ENCODE assay signal across 15 cellular contexts in genomic region chr5:176441921-176442323, GRCh38. TPM values are rescaled to one million over a fixed set of nuclear protein-coding genes. Genes with fewer than 3 reads are reported as not detected.
DNase-seq lines count a peak whose midpoint lies in the region; ATAC-seq, FAIRE-seq and TF ChIP-seq lines count a peak whose summit lies in the region.
"Had no signal": no experiment of that assay in that cellular context is flagged by ENCODE, and none has a peak within 500 bp of the region (broad histone marks: within the 10 kb centered on the region; RNA-seq: fewer than 3 reads in every experiment).

No MANE protein-coding gene starts in this region.

- peak overlapping the region; percentile 67 for H3K27ac ChIP-seq in HepG2 (ENCODE audit: extremely low read length, insufficient read depth, low read length)
- H3K27ac ChIP-seq: colonic mucosa had no signal

- H3K36me3 ChIP-seq in bronchial epithelial cell (ENCODE audit: control insufficient read depth, insufficient read depth, low read length) = no peaks in the 10 kb centered on the region
- H3K36me3 ChIP-seq in HepG2 (replicated peaks in 1 of 2; ENCODE audit: control insufficient read depth in 1 of 2, insufficient read depth in 2 of 2, low read length in 2 of 2) = no peaks in the 10 kb centered on the region
- H3K36me3 ChIP-seq: colonic mucosa, HAP-1 had no signal

- no peaks in the 10 kb centered on the region for H3K9me3 ChIP-seq in HepG2 (ENCODE audit: low read length)
- H3K9me3 ChIP-seq: colonic mucosa, HAP-1 had no signal

- peak overlapping the region; percentile 90 for H2AFZ ChIP-seq in HepG2 (ENCODE audit: low read length)

- H3K4me1 ChIP-seq in HepG2 (ENCODE audit: insufficient read depth, low read length) = peaks cover 67% of the 10 kb centered on the region
- H3K4me1 ChIP-seq: colonic mucosa had no signal

- H3K79me2 ChIP-seq in HepG2 (ENCODE audit: insufficient read depth, low read length) = no peaks in the 10 kb centered on the region

- 0% methylated on average over 3 of the region's 5 CpGs for WGBS in HepG2 (ENCODE audit: low lambda C conversion rate)

- FAIRE-seq in bronchial epithelial cell (lab: Jason Lieb, UNC) = no peak
- FAIRE-seq in HepG2 (lab: Jason Lieb, UNC) = peak; percentile 43
- FAIRE-seq: GM12878 had no signal

- CTCF ChIA-PET in HepG2 (lab: Yijun Ruan, JAX; ENCODE audit: low intra/inter-chr PET ratio, low total read pairs) = no interaction called here

- H3K9ac ChIP-seq in HepG2 (ENCODE audit: insufficient read depth, low read depth, low read length) = peak overlapping the region; percentile 42

- TF ChIP-seq CTCF in bronchial epithelial cell (IDR thresholded peaks at IDR 0.05; ENCODE audit: insufficient read depth, low read length, severe bottlenecking) (no peak), HepG2 (CRISPR knock-in tag; IDR thresholded peaks at IDR 0.05) (no peak)

- no peaks in the 10 kb centered on the region for H4K20me1 ChIP-seq in HepG2 (ENCODE audit: insufficient read depth, low read length)

- no peak for TF ChIP-seq RAD21 in HepG2 (CRISPR knock-in tag; IDR thresholded peaks at IDR 0.05)

- TF ChIP-seq EP300 in HepG2 (IDR thresholded peaks at IDR 0.05; ENCODE audit: low read depth in 2 of 2, low read length in 2 of 2) = 0 out of 4 replicates have a peak, but pooled peaks of 1 of the 2 experiments have one; percentile 14
- no peak for TF ChIP-seq EP300 in HepG2 (CRISPR knock-in tag; IDR thresholded peaks at IDR 0.05; ENCODE audit: borderline replicate concordance)

- POLR2A ChIA-PET in HepG2 (lab: Yijun Ruan, JAX) = interaction anchor here (1.3 to 1.4 kb wide), 2 partner anchors 96 to 107 kb away, joined by 5 read pairs; partner anchors contain the start of gene CDHR2

- H3K27me3 ChIP-seq in bronchial epithelial cell (ENCODE audit: control insufficient read depth, insufficient read depth, low read length) (no peaks in the 10 kb centered on the region), HepG2 (ENCODE audit: control insufficient read depth in 1 of 2, insufficient read depth in 2 of 2, low read length in 2 of 2) (no peaks in the 10 kb centered on the region)
- H3K27me3 ChIP-seq: colonic mucosa had no signal

- H3K4me3 ChIP-seq in bronchial epithelial cell (ENCODE audit: low read depth, low read length) = no peak overlapping the region
- H3K4me3 ChIP-seq in HepG2 (replicated peaks in 1 of 3; ENCODE audit: insufficient read depth in 1 of 3, low read depth in 2 of 3, low read length in 3 of 3) = peak overlapping the region; percentile 29 to 59 (median 34); a peak in 5 of 6 replicates
- H3K4me3 ChIP-seq: colonic mucosa, GM12878, HAP-1 had no signal

- intact Hi-C loops in HepG2 (cut with micrococcal nuclease; ENCODE audit: unreplicated experiment) = no loop called here

- no TSS peak for BruUV-seq in HepG2 (replicated peaks; lab: Mats Ljungman, UMichigan)

- TF ChIP-seq POLR2A in HepG2 (IDR thresholded peaks at IDR 0.05; ENCODE audit: insufficient read depth in 1 of 2, low read depth in 2 of 2, low read length in 2 of 2) = no peak

- in situ Hi-C loops in HepG2 (cut with HindIII; ENCODE audit: extremely low pct_ligation_motif_present, low pct_unique_long_range_greater_than_20kb) = loop anchor here (25.0 kb wide), 1 partner anchor 580 kb away; the partner anchor contains the start of gene CPLX2

- H3K4me2 ChIP-seq in HepG2 (ENCODE audit: low read depth, low read length) = peak overlapping the region; percentile 89

- DNase-seq in H4 (ENCODE audit: low spot score) = peak; percentile 34
- peak; percentile 54 for DNase-seq in NCI-H226
- DNase-seq in bronchial epithelial cell (ENCODE audit: low read depth) = peak; percentile 75
- peak; percentile 40 for DNase-seq in HepG2 (ENCODE audit: low spot score)
- no peak for DNase-seq in activated gamma-delta T cell treated with Interleukin-2 at 50 U/mL for 16 hours
- DNase-seq in NCI-H2107 (lab: John Stamatoyannopoulos, UW) = no peak
- no peak for DNase-seq in GF-D8 (lab: John Stamatoyannopoulos, UW)
- DNase-seq: activated CD4-positive, alpha-beta memory T cell treated with anti-CD3 and anti-CD28 coated beads, Interleukin-2, amount 10 ng/mL, durations not matched to agents 7 days and 5 days; colonic mucosa; NCI-H526; stimulated activated CD4-positive, alpha-beta T cell treated with anti-CD3 and anti-CD28 coated beads, Interleukin-4, amount 100 ng/mL, for 24 hours had no signal

- ATAC-seq in HepG2 (peak; percentile 35), HG03460 (IDR thresholded peaks at IDR 0.05; ENCODE audit: unreplicated experiment) (no peak)
- ATAC-seq: activated naive CD4-positive, alpha-beta T cell treated with anti-CD3 and anti-CD28 coated beads, Interleukin-2, amount 50 U/mL, for 72 hours; GM12878 had no signal

RNA-seq across cellular contexts. Expression of gene FAF2, which starts 6.3 kb away (rescaled TPM):
- 59.3 and 64.6 TPM in 2 replicates for total RNA-seq in H4 (2014; rRNA removed; shearing (Covaris generic))
- total RNA-seq in bronchial epithelial cell (34.8 and 46.9 TPM in 2 replicates), HepG2 (2016; rRNA removed; fragmentation: Illumina TruSeq; extraction: Trizol) (21.5 and 34.3 TPM in 2 replicates)
- 5.1 and 5.2 TPM in 2 replicates for total RNA-seq in HepG2 (2016; cell fraction: cytosol; rRNA removed; fragmentation: Illumina TruSeq; extraction: Trizol; ENCODE audit: low read depth)
- total RNA-seq in HepG2 (2016; cell fraction: insoluble cytoplasmic fraction; rRNA removed; fragmentation: Illumina TruSeq; extraction: Trizol) = 19.8 and 32.7 TPM in 2 replicates
- 11.2 and 15.4 TPM in 2 replicates for total RNA-seq in HepG2 (2016; cell fraction: membrane; rRNA removed; fragmentation: Illumina TruSeq; extraction: Trizol)
- total RNA-seq in HepG2 (2016; cell fraction: nucleus; rRNA removed; fragmentation: Illumina TruSeq; extraction: Trizol) = 39.6 and 43.8 TPM in 2 replicates
- polyA plus RNA-seq in HepG2 (2011; rRNA removed) = 24.6 and 27.8 TPM in 2 replicates
- 16.5 and 25.1 TPM in 2 replicates for polyA plus RNA-seq in HepG2 (2011; cell fraction: cytosol; rRNA removed)
- 19.3 and 19.4 TPM in 2 replicates for polyA plus RNA-seq in HepG2 (2011; cell fraction: nucleus; rRNA removed)
- 21.3 and 21.7 TPM in 2 replicates for polyA plus RNA-seq in HepG2 (2012)
- polyA plus RNA-seq in HepG2 (2016; cell fraction: cytosol; fragmentation: Illumina TruSeq; extraction: Trizol; ENCODE audit: low read depth) = 1.8 and 2.0 TPM in 2 replicates
- polyA plus RNA-seq in HepG2 (2016; cell fraction: insoluble cytoplasmic fraction; fragmentation: Illumina TruSeq; extraction: Trizol; ENCODE audit: low read depth) = 15.5 and 15.8 TPM in 2 replicates
- 5.3 and 5.5 TPM in 2 replicates for polyA plus RNA-seq in HepG2 (2016; cell fraction: membrane; fragmentation: Illumina TruSeq; extraction: Trizol; ENCODE audit: low read depth)
- polyA plus RNA-seq in HepG2 (2016; cell fraction: nucleus; fragmentation: Illumina TruSeq; extraction: Trizol; ENCODE audit: insufficient read depth, low read depth) = 54.2 and 59.0 TPM in 2 replicates
- 38.0 and 49.2 TPM in 2 replicates for polyA minus RNA-seq in HepG2 (2011; rRNA and poly(A)+ RNA removed; ENCODE audit: low replicate concordance)
- 20.9 and 25.3 TPM in 2 replicates for polyA minus RNA-seq in HepG2 (2011; cell fraction: cytosol; rRNA and poly(A)+ RNA removed)
- 29.5 and 36.7 TPM in 2 replicates for polyA minus RNA-seq in HepG2 (2011; cell fraction: nucleus; rRNA and poly(A)+ RNA removed)

RNA-seq across cellular contexts. Expression of gene CLTB, which starts 25.6 kb away (rescaled TPM):
- 80.4 and 81.9 TPM in 2 replicates for total RNA-seq in H4 (2014; rRNA removed; shearing (Covaris generic))
- total RNA-seq in bronchial epithelial cell (241 and 381 TPM in 2 replicates), HepG2 (2016; rRNA removed; fragmentation: Illumina TruSeq; extraction: Trizol) (30.7 and 33.8 TPM in 2 replicates)
- 29.6 and 37.0 TPM in 2 replicates for total RNA-seq in HepG2 (2016; cell fraction: cytosol; rRNA removed; fragmentation: Illumina TruSeq; extraction: Trizol; ENCODE audit: low read depth)
- 31.5 and 34.4 TPM in 2 replicates for total RNA-seq in HepG2 (2016; cell fraction: insoluble cytoplasmic fraction; rRNA removed; fragmentation: Illumina TruSeq; extraction: Trizol)
- total RNA-seq in HepG2 (2016; cell fraction: membrane; rRNA removed; fragmentation: Illumina TruSeq; extraction: Trizol) = 33.2 and 41.2 TPM in 2 replicates
- 15.1 and 15.7 TPM in 2 replicates for total RNA-seq in HepG2 (2016; cell fraction: nucleus; rRNA removed; fragmentation: Illumina TruSeq; extraction: Trizol)
- polyA plus RNA-seq in HepG2 (2011; rRNA removed) = 23.3 and 24.8 TPM in 2 replicates
- polyA plus RNA-seq in HepG2 (2011; cell fraction: cytosol; rRNA removed) = 27.1 and 35.6 TPM in 2 replicates
- 29.2 and 30.5 TPM in 2 replicates for polyA plus RNA-seq in HepG2 (2011; cell fraction: nucleus; rRNA removed)
- polyA plus RNA-seq in HepG2 (2012) = 14.8 and 24.0 TPM in 2 replicates
- 31.8 and 36.4 TPM in 2 replicates for polyA plus RNA-seq in HepG2 (2016; cell fraction: cytosol; fragmentation: Illumina TruSeq; extraction: Trizol; ENCODE audit: low read depth)
- polyA plus RNA-seq in HepG2 (2016; cell fraction: insoluble cytoplasmic fraction; fragmentation: Illumina TruSeq; extraction: Trizol; ENCODE audit: low read depth) = 30.6 and 31.4 TPM in 2 replicates
- 32.7 and 36.2 TPM in 2 replicates for polyA plus RNA-seq in HepG2 (2016; cell fraction: membrane; fragmentation: Illumina TruSeq; extraction: Trizol; ENCODE audit: low read depth)
- polyA plus RNA-seq in HepG2 (2016; cell fraction: nucleus; fragmentation: Illumina TruSeq; extraction: Trizol; ENCODE audit: insufficient read depth, low read depth) = 28.4 and 29.1 TPM in 2 replicates
- polyA minus RNA-seq in HepG2 (2011; rRNA and poly(A)+ RNA removed; ENCODE audit: low replicate concordance) = 13.8 and 44.3 TPM in 2 replicates
- 9.0 and 12.0 TPM in 2 replicates for polyA minus RNA-seq in HepG2 (2011; cell fraction: cytosol; rRNA and poly(A)+ RNA removed)
- polyA minus RNA-seq in HepG2 (2011; cell fraction: nucleus; rRNA and poly(A)+ RNA removed) = 7.7 and 8.2 TPM in 2 replicates

RNA-seq across cellular contexts. Expression of gene HIGD2A, which starts 53.4 kb away (rescaled TPM):
- 182 and 212 TPM in 2 replicates for total RNA-seq in H4 (2014; rRNA removed; shearing (Covaris generic))
- 20.8 and 22.7 TPM in 2 replicates for total RNA-seq in bronchial epithelial cell
- 89.2 and 95.7 TPM in 2 replicates for total RNA-seq in HepG2 (2016; rRNA removed; fragmentation: Illumina TruSeq; extraction: Trizol)
- total RNA-seq in HepG2 (2016; cell fraction: cytosol; rRNA removed; fragmentation: Illumina TruSeq; extraction: Trizol; ENCODE audit: low read depth) = 64.5 and 65.6 TPM in 2 replicates
- 87.9 and 107 TPM in 2 replicates for total RNA-seq in HepG2 (2016; cell fraction: insoluble cytoplasmic fraction; rRNA removed; fragmentation: Illumina TruSeq; extraction: Trizol)
- total RNA-seq in HepG2 (2016; cell fraction: membrane; rRNA removed; fragmentation: Illumina TruSeq; extraction: Trizol) = 112 and 135 TPM in 2 replicates
- total RNA-seq in HepG2 (2016; cell fraction: nucleus; rRNA removed; fragmentation: Illumina TruSeq; extraction: Trizol) = 38.9 and 40.5 TPM in 2 replicates
- 146 TPM in 2 replicates for polyA plus RNA-seq in HepG2 (2011; rRNA removed)
- polyA plus RNA-seq in HepG2 (2011; cell fraction: cytosol; rRNA removed) = 171 and 302 TPM in 2 replicates
- 77.0 and 77.1 TPM in 2 replicates for polyA plus RNA-seq in HepG2 (2011; cell fraction: nucleus; rRNA removed)
- 133 and 141 TPM in 2 replicates for polyA plus RNA-seq in HepG2 (2012)
- 151 and 159 TPM in 2 replicates for polyA plus RNA-seq in HepG2 (2016; cell fraction: cytosol; fragmentation: Illumina TruSeq; extraction: Trizol; ENCODE audit: low read depth)
- 220 and 222 TPM in 2 replicates for polyA plus RNA-seq in HepG2 (2016; cell fraction: insoluble cytoplasmic fraction; fragmentation: Illumina TruSeq; extraction: Trizol; ENCODE audit: low read depth)
- polyA plus RNA-seq in HepG2 (2016; cell fraction: membrane; fragmentation: Illumina TruSeq; extraction: Trizol; ENCODE audit: low read depth) = 239 and 256 TPM in 2 replicates
- polyA plus RNA-seq in HepG2 (2016; cell fraction: nucleus; fragmentation: Illumina TruSeq; extraction: Trizol; ENCODE audit: insufficient read depth, low read depth) = 118 and 123 TPM in 2 replicates
- 148 and 164 TPM in 2 replicates for polyA minus RNA-seq in HepG2 (2011; rRNA and poly(A)+ RNA removed; ENCODE audit: low replicate concordance)
- polyA minus RNA-seq in HepG2 (2011; cell fraction: cytosol; rRNA and poly(A)+ RNA removed) = 70.4 and 91.9 TPM in 2 replicates
- polyA minus RNA-seq in HepG2 (2011; cell fraction: nucleus; rRNA and poly(A)+ RNA removed) = 33.3 and 40.7 TPM in 2 replicates

RNA-seq across cellular contexts. Expression of gene NOP16, which starts 53.5 kb away (rescaled TPM):
- 30.9 and 47.2 TPM in 2 replicates for total RNA-seq in H4 (2014; rRNA removed; shearing (Covaris generic))
- total RNA-seq in bronchial epithelial cell (29.3 and 36.1 TPM in 2 replicates), HepG2 (2016; rRNA removed; fragmentation: Illumina TruSeq; extraction: Trizol) (48.4 and 58.4 TPM in 2 replicates)
- 19.8 and 25.4 TPM in 2 replicates for total RNA-seq in HepG2 (2016; cell fraction: cytosol; rRNA removed; fragmentation: Illumina TruSeq; extraction: Trizol; ENCODE audit: low read depth)
- total RNA-seq in HepG2 (2016; cell fraction: insoluble cytoplasmic fraction; rRNA removed; fragmentation: Illumina TruSeq; extraction: Trizol) = 51.5 and 62.4 TPM in 2 replicates
- total RNA-seq in HepG2 (2016; cell fraction: membrane; rRNA removed; fragmentation: Illumina TruSeq; extraction: Trizol) = 31.1 and 36.0 TPM in 2 replicates
- 38.3 and 50.4 TPM in 2 replicates for total RNA-seq in HepG2 (2016; cell fraction: nucleus; rRNA removed; fragmentation: Illumina TruSeq; extraction: Trizol)
- polyA plus RNA-seq in HepG2 (2011; rRNA removed) = 43.3 and 45.9 TPM in 2 replicates
- polyA plus RNA-seq in HepG2 (2011; cell fraction: cytosol; rRNA removed) = 43.5 and 48.0 TPM in 2 replicates
- polyA plus RNA-seq in HepG2 (2011; cell fraction: nucleus; rRNA removed) = 49.8 and 55.0 TPM in 2 replicates
- polyA plus RNA-seq in HepG2 (2012) = 36.0 and 45.5 TPM in 2 replicates
- polyA plus RNA-seq in HepG2 (2016; cell fraction: cytosol; fragmentation: Illumina TruSeq; extraction: Trizol; ENCODE audit: low read depth) = 20.0 and 21.6 TPM in 2 replicates
- polyA plus RNA-seq in HepG2 (2016; cell fraction: insoluble cytoplasmic fraction; fragmentation: Illumina TruSeq; extraction: Trizol; ENCODE audit: low read depth) = 99.0 and 104 TPM in 2 replicates
- 29.9 and 32.3 TPM in 2 replicates for polyA plus RNA-seq in HepG2 (2016; cell fraction: membrane; fragmentation: Illumina TruSeq; extraction: Trizol; ENCODE audit: low read depth)
- 76.6 and 84.9 TPM in 2 replicates for polyA plus RNA-seq in HepG2 (2016; cell fraction: nucleus; fragmentation: Illumina TruSeq; extraction: Trizol; ENCODE audit: insufficient read depth, low read depth)
- polyA minus RNA-seq in HepG2 (2011; rRNA and poly(A)+ RNA removed; ENCODE audit: low replicate concordance) = 16.4 and 48.3 TPM in 2 replicates
- 10.2 and 15.5 TPM in 2 replicates for polyA minus RNA-seq in HepG2 (2011; cell fraction: cytosol; rRNA and poly(A)+ RNA removed)
- 37.8 and 42.2 TPM in 2 replicates for polyA minus RNA-seq in HepG2 (2011; cell fraction: nucleus; rRNA and poly(A)+ RNA removed)

Comparison
In these comparisons a context has a peak if more than half of its experiments do, and no peak if none do; other contexts are left out.
1. DNase-seq: peak in H4 (single experiment), NCI-H226 (single experiment), bronchial epithelial cell (single experiment) and HepG2 (single experiment); none in activated gamma-delta T cell treated with Interleukin-2 at 50 U/mL for 16 hours (single experiment), NCI-H2107 (single experiment) and GF-D8 (single experiment).